In the genomic region with DNA sequence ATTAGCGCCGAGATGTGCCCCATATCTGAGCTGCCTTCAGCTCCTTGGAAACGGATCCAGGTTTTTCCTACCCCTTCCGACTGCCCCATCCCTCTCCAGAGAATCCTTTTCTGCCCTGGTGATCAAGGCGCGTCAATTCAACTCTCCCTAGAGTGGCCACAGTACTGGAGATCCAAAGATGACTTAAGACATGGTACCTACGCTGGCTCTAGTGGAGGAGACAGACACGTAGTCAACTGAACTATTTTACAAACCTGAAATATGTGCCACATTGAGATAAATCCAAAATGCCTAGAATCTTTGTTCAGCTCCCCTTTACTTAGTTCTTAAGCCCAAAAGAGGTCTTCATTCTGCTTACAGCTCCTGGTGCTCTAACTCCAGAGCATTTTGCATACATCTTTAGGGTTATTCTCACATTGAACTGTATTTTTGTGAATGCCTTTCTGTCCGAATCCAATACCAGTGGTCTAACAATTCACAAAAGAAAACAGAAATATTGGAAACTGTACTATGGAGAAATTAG, we compare ENCODE assay signal across 8 cellular contexts. TPM values are rescaled to one million over a fixed set of nuclear protein-coding genes. Genes with fewer than 3 reads are reported as not detected.
A peak's percentile ranks its signal among the peaks of the same experiment; 100 is the strongest.
DNase-seq lines count a peak whose midpoint lies in the region; ATAC-seq and TF ChIP-seq lines count a peak whose summit lies in the region.

No MANE protein-coding gene starts in this region.

- peak overlapping the region; percentile 67 to 89 (median 84) for H3K4me3 ChIP-seq in breast epithelium
- H3K4me3 ChIP-seq in lower lobe of right lung, result peak overlapping the region; percentile 83
- peak overlapping the region; percentile 96 to 98 for H3K4me3 ChIP-seq in vagina

- peak overlapping the region; percentile 100 for H3K27ac Mint-ChIP-seq in activated T-cell treated with anti-CD3 and anti-CD28 coated beads, Interleukin-2, amount 50 U/mL, for 24 hours

- peaks cover 8% of the 10 kb centered on the region for H3K27me3 Mint-ChIP-seq in activated T-cell treated with anti-CD3 and anti-CD28 coated beads, Interleukin-2, amount 50 U/mL, for 24 hours

- TF ChIP-seq CTCF in breast epithelium (IDR thresholded peaks at IDR 0.05) (no peak), lower lobe of right lung (IDR thresholded peaks at IDR 0.05) (no peak), vagina (IDR thresholded peaks at IDR 0.05) (no peak)

- H3K9me3 Mint-ChIP-seq in activated T-cell treated with anti-CD3 and anti-CD28 coated beads, Interleukin-2, amount 50 U/mL, for 24 hours, result no peaks in the 10 kb centered on the region

- TF ChIP-seq POLR2A in breast epithelium (IDR thresholded peaks at IDR 0.05) (no peak), vagina (IDR thresholded peaks at IDR 0.05) (no peak)

- H3K4me1 Mint-ChIP-seq in activated T-cell treated with anti-CD3 and anti-CD28 coated beads, Interleukin-2, amount 50 U/mL, for 24 hours (ENCODE audit: low read depth), result peaks cover 31% of the 10 kb centered on the region

- no peak for DNase-seq in activated T-cell treated with anti-CD3 and anti-CD28 coated beads, Interleukin-2, amount 50 U/mL, for 24 hours
- DNase-seq in activated T-cell treated with anti-CD3 and anti-CD28 coated beads, Interleukin-2, amount 50 U/mL, for 1 hour, result no peak
- DNase-seq in breast epithelium (ENCODE audit: low spot score in 2 of 2) (no peak), lower lobe of right lung (no peak), vagina (ENCODE audit: extremely low spot score in 2 of 2) (no peak), NCI-H1930 (lab: John Stamatoyannopoulos, UW) (no peak), NCI-H2081 treated with DMSO at 0.1 percent for 48 hours (lab: John Stamatoyannopoulos, UW) (no peak)

- H3K4me1 ChIP-seq in breast epithelium, result peaks cover 4 to 7% of the 10 kb centered on the region in 2 donors
- peaks cover 25% of the 10 kb centered on the region for H3K4me1 ChIP-seq in lower lobe of right lung
- H3K4me1 ChIP-seq in vagina, result peaks cover 43% of the 10 kb centered on the region

- intact Hi-C loops in breast epithelium (cut with DNase I; ENCODE audit: low total_unique reads) (no loop called here), lower lobe of right lung (cut with DNase I) (no loop called here), vagina (cut with DNase I) (no loop called here)

- no peaks in the 10 kb centered on the region for H3K9me3 ChIP-seq in breast epithelium
- no peaks in the 10 kb centered on the region for H3K9me3 ChIP-seq in lower lobe of right lung
- H3K9me3 ChIP-seq in vagina, result no peaks in the 10 kb centered on the region

- H3K27me3 ChIP-seq in breast epithelium (no peaks in the 10 kb centered on the region), lower lobe of right lung (ENCODE audit: low read depth) (peaks cover 6% of the 10 kb centered on the region), vagina (no peaks in the 10 kb centered on the region)

- H3K36me3 ChIP-seq in breast epithelium (no peaks in the 10 kb centered on the region), lower lobe of right lung (no peaks in the 10 kb centered on the region), vagina (no peaks in the 10 kb centered on the region)

- ATAC-seq in HG03457 (IDR thresholded peaks at IDR 0.05; ENCODE audit: unreplicated experiment), result peak; percentile 10
- ATAC-seq in lower lobe of right lung, result peak; percentile 35 to 61

- H3K36me3 Mint-ChIP-seq in activated T-cell treated with anti-CD3 and anti-CD28 coated beads, Interleukin-2, amount 50 U/mL, for 24 hours (ENCODE audit: low read depth), result peaks cover 40% of the 10 kb centered on the region

- H3K4me3 Mint-ChIP-seq in activated T-cell treated with anti-CD3 and anti-CD28 coated beads, Interleukin-2, amount 50 U/mL, for 24 hours, result peak overlapping the region; percentile 94

- H3K27ac ChIP-seq in breast epithelium (peak overlapping the region; percentile 97 to 98), lower lobe of right lung (peak overlapping the region; percentile 99), vagina (peak overlapping the region; percentile 96)

RNA-seq across cellular contexts. Expression of gene TNPO3, which starts 0.4 kb away (rescaled TPM):
- total RNA-seq in breast epithelium, result 10 to 100 TPM; 36.4 to 42.7 (median 36.6) TPM
- total RNA-seq in lower lobe of right lung, result 37.0 TPM
- 33.9 TPM for total RNA-seq in vagina
